In genomic region chr13:59205501-59205900, GRCh38 we compare ENCODE assay signal across 7 cellular contexts.
"Had no signal": no experiment of that assay in that cellular context is flagged by ENCODE, and none has a peak within 500 bp of the region (broad histone marks: within the 10 kb centered on the region; RNA-seq: fewer than 3 reads in every experiment).

No MANE protein-coding gene starts in this region.

- DNase-seq: H9, HCEC 1CT had no signal

- FAIRE-seq: H1, H54, HepG2 had no signal

- H2AFZ ChIP-seq: GM23338 had no signal

- H3K4me3 ChIP-seq: GM23338 had no signal

- ATAC-seq: GM23338, HepG2 had no signal

- H3K27ac ChIP-seq: HL-60 had no signal

- H3K4me2 ChIP-seq: GM23338 had no signal
